Comparison of ENCODE assay signal across 11 cellular contexts in genomic region chr3:133674290-133674912, GRCh38. TPM values are rescaled to one million over a fixed set of nuclear protein-coding genes. Genes with fewer than 3 reads are reported as not detected.
A peak's percentile ranks its signal among the peaks of the same experiment; 100 is the strongest.
DNase-seq lines count a peak whose midpoint lies in the region; ATAC-seq and TF ChIP-seq lines count a peak whose summit lies in the region.
"Had no signal": no experiment of that assay in that cellular context is flagged by ENCODE, and none has a peak within 500 bp of the region (broad histone marks: within the 10 kb centered on the region; RNA-seq: fewer than 3 reads in every experiment).

No MANE protein-coding gene starts in this region.

- H3K4me2 ChIP-seq in mammary epithelial cell (ENCODE audit: insufficient read depth, low read depth, low read length) = peak overlapping the region; percentile 42

- no peak for DNase-seq in mammary epithelial cell
- DNase-seq in breast epithelium (ENCODE audit: low spot score in 2 of 2) = no peak
- DNase-seq in chondrocyte (ENCODE audit: low spot score) = no peak
- no peak for DNase-seq in mesothelial cell of epicardium (ENCODE audit: low spot score in 2 of 2, unreplicated experiment in 2 of 2)
- DNase-seq in stimulated activated naive CD8-positive, alpha-beta T cell treated with anti-CD3 and anti-CD28 coated beads, Interleukin-15, amount 100 ng/mL, for 72 hours = no peak
- no peak for DNase-seq in germinal center (ENCODE audit: low spot score)
- no peak for DNase-seq in left lung
- DNase-seq: amniotic stem cell, hippocampal formation had no signal

- no peak overlapping the region for H3K4me3 ChIP-seq in mammary epithelial cell (replicated peaks in 1 of 3; ENCODE audit: insufficient read depth in 1 of 3, low read depth in 2 of 3, low read length in 3 of 3)
- peak overlapping the region in 1 of 3 donors; percentile 49 for H3K4me3 ChIP-seq in breast epithelium
- H3K4me3 ChIP-seq in left lung = no peak overlapping the region

- ATAC-seq in stimulated activated naive CD8-positive, alpha-beta T cell treated with anti-CD3 and anti-CD28 coated beads, Interleukin-15, amount 100 ng/mL, for 72 hours = peak; percentile 42
- no peak for ATAC-seq in left lung
- no peak for ATAC-seq in HG03045 (IDR thresholded peaks at IDR 0.05; ENCODE audit: unreplicated experiment)

- H3K27ac ChIP-seq in mammary epithelial cell (ENCODE audit: insufficient read depth, low read depth, low read length) (no peak overlapping the region), breast epithelium (no peak overlapping the region), left lung (no peak overlapping the region)

- peaks cover 9% of the 10 kb centered on the region for H3K9me3 Mint-ChIP-seq in chondrocyte (ENCODE audit: low read depth)
- peaks cover 4% of the 10 kb centered on the region for H3K9me3 Mint-ChIP-seq in mesothelial cell of epicardium
- peaks cover 0 to 6% of the 10 kb centered on the region in 2 donors for H3K9me3 Mint-ChIP-seq in stimulated activated naive CD8-positive, alpha-beta T cell treated with anti-CD3 and anti-CD28 coated beads, Interleukin-15, amount 100 ng/mL, for 72 hours

- H3K36me3 Mint-ChIP-seq in chondrocyte (ENCODE audit: low read depth) = peaks cover 3% of the 10 kb centered on the region
- no peaks in the 10 kb centered on the region for H3K36me3 Mint-ChIP-seq in mesothelial cell of epicardium

- intact Hi-C loops in mammary epithelial cell (cut with micrococcal nuclease) (no loop called here), breast epithelium (cut with DNase I; ENCODE audit: low total_unique reads) (no loop called here), left lung (cut with DNase I) (no loop called here)

- H3K4me3 Mint-ChIP-seq in chondrocyte (ENCODE audit: unreplicated experiment) (peak overlapping the region; percentile 49), mesothelial cell of epicardium (peak overlapping the region; percentile 61)
- H3K4me3 Mint-ChIP-seq in stimulated activated naive CD8-positive, alpha-beta T cell treated with anti-CD3 and anti-CD28 coated beads, Interleukin-15, amount 100 ng/mL, for 72 hours = peak overlapping the region; percentile 43 to 61
- H3K4me3 Mint-ChIP-seq: B cell had no signal

- H3K79me2 ChIP-seq in mammary epithelial cell (ENCODE audit: insufficient read depth, low read length) = no peaks in the 10 kb centered on the region

- no peaks in the 10 kb centered on the region for H4K20me1 ChIP-seq in mammary epithelial cell (ENCODE audit: insufficient read depth, low read length)

- H3K4me1 ChIP-seq in mammary epithelial cell (ENCODE audit: insufficient read depth, low read length) (no peaks in the 10 kb centered on the region), breast epithelium (no peaks in the 10 kb centered on the region), left lung (no peaks in the 10 kb centered on the region)

- H2AFZ ChIP-seq in mammary epithelial cell (ENCODE audit: low read depth, low read length) = peak overlapping the region; percentile 15

- H3K27ac Mint-ChIP-seq in chondrocyte (ENCODE audit: unreplicated experiment) (no peak overlapping the region), mesothelial cell of epicardium (no peak overlapping the region)
- H3K27ac Mint-ChIP-seq in stimulated activated naive CD8-positive, alpha-beta T cell treated with anti-CD3 and anti-CD28 coated beads, Interleukin-15, amount 100 ng/mL, for 72 hours = no peak overlapping the region
- H3K27ac Mint-ChIP-seq: B cell had no signal

- H3K4me1 Mint-ChIP-seq in chondrocyte (ENCODE audit: low read depth) = peaks cover 10% of the 10 kb centered on the region
- H3K4me1 Mint-ChIP-seq in mesothelial cell of epicardium = peaks cover 6% of the 10 kb centered on the region
- H3K4me1 Mint-ChIP-seq in stimulated activated naive CD8-positive, alpha-beta T cell treated with anti-CD3 and anti-CD28 coated beads, Interleukin-15, amount 100 ng/mL, for 72 hours = peaks cover 20% of the 10 kb centered on the region

- in situ Hi-C loops in mammary epithelial cell (cut with MboI; ENCODE audit: low sequenced_read_pairs in 2 of 2) = loop anchor here in 1 of 2 donors (25.0 kb wide), 1 partner anchor 238 kb away; no protein-coding TSS in a partner anchor

- TF ChIP-seq CTCF in mammary epithelial cell (conservative IDR thresholded peaks at IDR 0.05 in 1 of 2, IDR thresholded peaks at IDR 0.05 in 1 of 2; ENCODE audit: extremely low read depth in 1 of 2, insufficient read depth in 1 of 2, low read depth in 1 of 2, low read length in 2 of 2) (no peak), breast epithelium (IDR thresholded peaks at IDR 0.05) (no peak), chondrocyte (IDR thresholded peaks at IDR 0.05) (no peak), mesothelial cell of epicardium (IDR thresholded peaks at IDR 0.05; ENCODE audit: unreplicated experiment) (no peak), left lung (IDR thresholded peaks at IDR 0.05) (no peak)

- CTCF ChIA-PET in mammary epithelial cell (lab: Charles Lee; ENCODE audit: low non-redundant PET) = no interaction called here

- H3K9me3 ChIP-seq in mammary epithelial cell (replicated peaks; ENCODE audit: insufficient read depth, low read length) (no peaks in the 10 kb centered on the region), breast epithelium (peaks cover 0 to 6% of the 10 kb centered on the region in 2 donors), left lung (no peaks in the 10 kb centered on the region)

- BruUV-seq in mammary epithelial cell (replicated peaks; lab: Mats Ljungman, UMichigan) = no TSS peak

- peaks cover 15% of the 10 kb centered on the region for H3K27me3 ChIP-seq in mammary epithelial cell (ENCODE audit: insufficient read depth, low read length)
- peaks cover 4 to 11% of the 10 kb centered on the region in 2 donors for H3K27me3 ChIP-seq in breast epithelium
- H3K27me3 ChIP-seq in left lung = peaks cover 27 to 52% of the 10 kb centered on the region in 2 donors

- H3K36me3 ChIP-seq in mammary epithelial cell (ENCODE audit: insufficient read depth, low read length) (no peaks in the 10 kb centered on the region), breast epithelium (no peaks in the 10 kb centered on the region), left lung (no peaks in the 10 kb centered on the region)

- whole genome bisulfite sequencing in mammary epithelial cell (ENCODE audit: low coverage, missing lambda C conversion rate) = 5% methylated on average over 16 of the region's 47 CpGs

- no peak for TF ChIP-seq POLR2A in breast epithelium (IDR thresholded peaks at IDR 0.05)

- no peak overlapping the region for H3K9ac ChIP-seq in mammary epithelial cell (ENCODE audit: insufficient read depth, low read length)

- dilution Hi-C loops in mammary epithelial cell (cut with HindIII; ENCODE audit: low sequenced_read_pairs) = no loop called here

- H3K27me3 Mint-ChIP-seq in chondrocyte (ENCODE audit: low read depth) (peaks cover 33% of the 10 kb centered on the region), mesothelial cell of epicardium (ENCODE audit: low read depth) (peaks cover 67% of the 10 kb centered on the region)
- H3K27me3 Mint-ChIP-seq in stimulated activated naive CD8-positive, alpha-beta T cell treated with anti-CD3 and anti-CD28 coated beads, Interleukin-15, amount 100 ng/mL, for 72 hours = peaks cover 83% of the 10 kb centered on the region

RNA-seq across cellular contexts. Expression of gene TOPBP1, which starts 12.7 kb away (rescaled TPM):
- total RNA-seq in mammary epithelial cell (10 to 100 TPM; 23.9 to 25.8 TPM), breast epithelium (10 to 100 TPM; 33.4 to 58.1 (median 38.7) TPM), chondrocyte (16.5 to 22.8 TPM (median 18.1 TPM) in 3 replicates), mesothelial cell of epicardium (35.5 to 40.3 TPM (median 39.3 TPM) in 3 replicates), left lung (10 to 100 TPM; 17.5 to 26.2 TPM)
- 22.4 TPM for polyA plus RNA-seq in mammary epithelial cell
- 33.2 TPM for polyA minus RNA-seq in mammary epithelial cell
